In the genomic region with DNA sequence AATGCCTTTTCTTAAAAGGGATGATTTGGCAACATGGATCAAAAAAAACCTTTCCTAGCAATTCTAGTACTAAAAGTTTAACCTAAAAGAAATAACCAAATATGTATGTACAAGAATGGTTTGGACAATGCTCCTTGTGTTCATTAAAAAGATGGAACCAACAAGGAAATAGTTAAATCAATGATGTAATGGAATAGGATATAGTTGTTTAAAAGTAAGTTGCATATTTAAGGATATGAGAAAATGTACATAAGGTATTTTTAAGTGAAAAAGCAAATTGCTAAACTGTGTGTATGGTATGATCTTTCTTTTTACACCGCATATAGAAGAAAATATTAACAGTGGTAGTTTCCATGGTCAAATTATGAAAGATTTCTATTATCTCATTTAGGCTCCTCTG, we compare ENCODE assay signal across 34 cellular contexts. TPM values are rescaled to one million over a fixed set of nuclear protein-coding genes. Genes with fewer than 3 reads are reported as not detected.
"Had no signal": no experiment of that assay in that cellular context is flagged by ENCODE, and none has a peak within 500 bp of the region (broad histone marks: within the 10 kb centered on the region; RNA-seq: fewer than 3 reads in every experiment).

No MANE protein-coding gene starts in this region.

- H3K9me3 ChIP-seq: ascending aorta had no signal

- H3K36me3 ChIP-seq: ascending aorta, cardiac muscle cell, WERI-Rb-1 had no signal

- DNase-seq: activated CD4-positive, alpha-beta memory T cell treated with anti-CD3 and anti-CD28 coated beads, Interleukin-2, amount 10 ng/mL, durations not matched to agents 7 days and 5 days; activated CD4-positive, alpha-beta T cell treated with anti-CD3 and anti-CD28 coated beads for 1 hour; activated CD4-positive, alpha-beta T cell treated with anti-CD3 and anti-CD28 coated beads for 36 hours; activated CD4-positive, alpha-beta T cell treated with anti-CD3 and anti-CD28 coated beads for 48 hours; activated CD4-positive, alpha-beta T cell treated with anti-CD3 and anti-CD28 coated beads, Interleukin-2, amount 10 ng/mL, durations not matched to agents 7 days and 5 days; activated CD4-positive, alpha-beta T cell treated with anti-CD3 and anti-CD28 coated beads, Interleukin-2, amount 50 U/mL, for 48 hours; activated CD4-positive, CD25-positive, alpha-beta regulatory T cell; activated CD8-positive, alpha-beta memory T cell treated with anti-CD3 and anti-CD28 coated beads for 24 hours; activated CD8-positive, alpha-beta memory T cell treated with anti-CD3 and anti-CD28 coated beads, Interleukin-2, amount 10 ng/mL, durations not matched to agents 7 days and 5 days; activated CD8-positive, alpha-beta memory T cell treated with anti-CD3 and anti-CD28 coated beads, Interleukin-2, amount 50 U/mL, for 48 hours; activated CD8-positive, alpha-beta T cell treated with anti-CD3 and anti-CD28 coated beads, Interleukin-2, amount 10 ng/mL, durations not matched to agents 7 days and 5 days; activated effector memory CD4-positive, alpha-beta T cell treated with Interleukin-2 at 50 U/mL for 16 hours; activated gamma-delta T cell; activated naive CD4-positive, alpha-beta T cell treated with anti-CD3 and anti-CD28 coated beads, Interleukin-2, amount 10 ng/mL, durations not matched to agents 7 days and 5 days; activated naive CD4-positive, alpha-beta T cell treated with Interleukin-2 at 50 U/mL for 16 hours; activated naive CD8-positive, alpha-beta T cell treated with anti-CD3 and anti-CD28 coated beads, Interleukin-2, amount 10 ng/mL, durations not matched to agents 7 days and 5 days; activated naive CD8-positive, alpha-beta T cell treated with anti-CD3 and anti-CD28 coated beads, Interleukin-2, amount 50 U/mL, for 24 hours; activated T-cell treated with anti-CD3 and anti-CD28 coated beads, Interleukin-2, amount 50 U/mL, for 24 hours; activated T-cell treated with anti-CD3 and anti-CD28 coated beads, Interleukin-2, amount 50 U/mL, for 48 hours; amygdala; anterior cingulate cortex; caudate nucleus; cerebellar nuclear complex; T-helper 1 cell; T-helper 2 cell; T-helper 9 cell; WERI-Rb-1 had no signal

- ATAC-seq: activated CD4-positive, alpha-beta T cell treated with anti-CD3 and anti-CD28 coated beads for 36 hours; activated CD4-positive, CD25-positive, alpha-beta regulatory T cell treated with anti-CD3 and anti-CD28 coated beads, Interleukin-2, amount 50 U/mL, for 24 hours; activated CD8-positive, alpha-beta memory T cell treated with anti-CD3 and anti-CD28 coated beads, Interleukin-2, amount 10 ng/mL, durations not matched to agents 7 days and 5 days; activated CD8-positive, alpha-beta T cell treated with anti-CD3 and anti-CD28 coated beads, Interleukin-2, amount 10 ng/mL, durations not matched to agents 7 days and 5 days; activated naive CD8-positive, alpha-beta T cell treated with anti-CD3 and anti-CD28 coated beads, Interleukin-2, amount 50 U/mL, for 24 hours; WTC11 had no signal

- H3K4me1 ChIP-seq: ascending aorta had no signal

- FAIRE-seq: bronchial epithelial cell had no signal

- H3K4me3 ChIP-seq: ascending aorta, cardiac muscle cell had no signal

- H3K27me3 ChIP-seq: ascending aorta, cardiac muscle cell had no signal

- H3K27ac ChIP-seq: ascending aorta, cardiac muscle cell, WERI-Rb-1 had no signal

RNA-seq across cellular contexts. Expression of gene SLC30A10, which starts 12.1 kb away (rescaled TPM):
- total RNA-seq: activated CD4-positive, alpha-beta memory T cell treated with anti-CD3 and anti-CD28 coated beads, Interleukin-2, amount 10 ng/mL, durations not matched to agents 7 days and 5 days; activated CD4-positive, alpha-beta T cell treated with anti-CD3 and anti-CD28 coated beads for 36 hours; activated CD4-positive, alpha-beta T cell treated with anti-CD3 and anti-CD28 coated beads, Interleukin-2, amount 10 ng/mL, durations not matched to agents 7 days and 5 days; activated CD8-positive, alpha-beta memory T cell treated with anti-CD3 and anti-CD28 coated beads, Interleukin-2, amount 10 ng/mL, durations not matched to agents 7 days and 5 days; activated CD8-positive, alpha-beta T cell treated with anti-CD3 and anti-CD28 coated beads, Interleukin-2, amount 10 ng/mL, durations not matched to agents 7 days and 5 days; activated naive CD8-positive, alpha-beta T cell treated with anti-CD3 and anti-CD28 coated beads, Interleukin-2, amount 10 ng/mL, durations not matched to agents 7 days and 5 days; activated T-helper 2 cell treated with anti-CD3 and anti-CD28 coated beads, Interferon-gamma antibody, Interleukin-2, Interleukin-4, amounts not matched to agents 10 μg/mL and 5 μg/mL and 100 μg/mL, durations not matched to agents 14 hours and 24 hours and 36 hours; ascending aorta; bronchial epithelial cell; chondrocyte had no signal
